Comparison of ENCODE assay signal across 23 cellular contexts in the genomic region with DNA sequence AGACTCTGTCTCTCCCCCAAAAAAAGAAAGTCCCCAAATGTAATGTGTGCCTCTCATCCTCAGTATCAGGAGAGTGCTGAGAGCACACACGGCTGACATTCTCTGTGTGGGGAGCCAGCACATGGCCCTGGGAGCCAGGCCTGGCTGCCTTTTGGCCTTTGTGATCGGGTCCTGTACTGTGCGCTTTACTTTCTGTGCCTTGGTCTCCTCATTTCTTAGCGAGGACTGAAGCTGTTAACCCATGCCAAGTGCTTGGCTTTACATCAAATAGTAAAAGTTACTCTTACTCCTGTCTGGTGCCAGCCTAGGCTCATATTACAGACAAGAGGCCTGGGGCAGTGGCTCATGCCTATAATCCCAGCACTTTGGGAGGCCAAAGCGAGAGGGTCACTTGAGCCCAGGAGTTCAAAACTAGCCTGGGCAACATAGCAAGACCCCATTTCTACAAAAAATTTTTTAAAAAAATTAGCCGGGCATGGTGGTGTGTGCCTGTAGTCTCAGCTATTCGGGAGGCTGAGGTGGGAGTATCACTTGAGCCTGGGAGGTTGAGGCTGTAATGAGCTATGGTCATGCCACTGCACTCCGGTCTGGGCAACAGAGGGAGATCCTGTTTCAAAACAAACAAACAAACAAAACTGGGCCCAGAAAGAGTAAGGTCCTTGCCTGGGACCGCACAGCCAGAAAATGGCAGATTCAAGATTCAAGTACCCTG. TPM values are rescaled to one million over a fixed set of nuclear protein-coding genes. Genes with fewer than 3 reads are reported as not detected.
DNase-seq lines count a peak whose midpoint lies in the region; ATAC-seq and TF ChIP-seq lines count a peak whose summit lies in the region.
"Had no signal": no experiment of that assay in that cellular context is flagged by ENCODE, and none has a peak within 500 bp of the region (broad histone marks: within the 10 kb centered on the region; RNA-seq: fewer than 3 reads in every experiment).

No MANE protein-coding gene starts in this region.

- H2AFZ ChIP-seq in GM23338: 0 out of 2 replicates have a peak overlapping the region, but pooled peaks have one; percentile 63

- no peaks in the 10 kb centered on the region for H3K36me3 Mint-ChIP-seq in GM23338 (ENCODE audit: low read depth)
- H3K36me3 Mint-ChIP-seq: natural killer cell treated with Interleukin-12 subunit alpha and Interleukin-12 subunit beta and Interleukin-15 and Interleukin-18, amount 100 ng/mL, for 72 hours; stimulated activated memory B cell treated with anti-CD40 and anti-IgM and Interleukin-4, amounts not matched to agents 10 μg/mL and 1 μg/mL and 100 μg/mL, for 72 hours had no signal

- TF ChIP-seq CTCF in GM23338 (conservative IDR thresholded peaks at IDR 0.05; ENCODE audit: low read depth in 2 of 2) (no peak), ascending aorta (IDR thresholded peaks at IDR 0.05) (no peak), right lobe of liver (IDR thresholded peaks at IDR 0.05) (no peak), BE2C (IDR thresholded peaks at IDR 0.05; ENCODE audit: low read depth, low read length) (no peak), suprapubic skin (IDR thresholded peaks at IDR 0.05) (no peak)

- H3K79me2 ChIP-seq in GM23338 (replicated peaks; ENCODE audit: insufficient read depth): no peaks in the 10 kb centered on the region

- no peak for TF ChIP-seq EP300 in suprapubic skin (IDR thresholded peaks at IDR 0.05)

- intact Hi-C loops in ascending aorta (cut with DNase I) (loop anchor here (10.0 kb wide), 1 partner anchor 168 kb away; no protein-coding TSS in a partner anchor), right lobe of liver (cut with DNase I) (no loop called here)

- DNase-seq in GM23338 (ENCODE audit: low spot score): no peak
- no peak for DNase-seq in ascending aorta (ENCODE audit: low spot score in 2 of 2)
- no peak for DNase-seq in right lobe of liver
- no peak for DNase-seq in BE2C
- no peak for DNase-seq in NCI-H2107 (lab: John Stamatoyannopoulos, UW)
- no peak for DNase-seq in suprapubic skin (ENCODE audit: low spot score in 2 of 2)
- no peak for DNase-seq in mucosa of gallbladder (ENCODE audit: low spot score)
- DNase-seq: activated CD4-positive, alpha-beta memory T cell treated with anti-CD3 and anti-CD28 coated beads, Interleukin-2, amount 10 ng/mL, durations not matched to agents 7 days and 5 days; activated CD4-positive, CD25-positive, alpha-beta regulatory T cell; activated naive CD4-positive, alpha-beta T cell; amygdala; effector memory CD4-positive, alpha-beta T cell; NCI-H1436 treated with DMSO at 0.1 percent for 48 hours; NCI-H2227 treated with DMSO at 0.1 percent for 48 hours; NCI-H774; T-helper 9 cell had no signal

- no peak overlapping the region for H3K9ac ChIP-seq in skeletal muscle tissue (ENCODE audit: low read depth in 1 of 3, low read length in 3 of 3)

- ATAC-seq in GM23338 (no peak), right lobe of liver (no peak)
- ATAC-seq: natural killer cell treated with Interleukin-12 subunit alpha and Interleukin-12 subunit beta and Interleukin-15 and Interleukin-18, amount 100 ng/mL, for 72 hours; stimulated activated memory B cell treated with anti-CD40 and anti-IgM and Interleukin-4, amounts not matched to agents 10 μg/mL and 1 μg/mL and 100 μg/mL, for 72 hours had no signal

- TF ChIP-seq POLR2A in right lobe of liver (IDR thresholded peaks at IDR 0.05) (no peak), suprapubic skin (IDR thresholded peaks at IDR 0.05) (no peak)

- H3K27ac ChIP-seq in GM23338 (ENCODE audit: low read depth) (no peak overlapping the region), ascending aorta (peak overlapping the region; percentile 79 to 86), right lobe of liver (peak overlapping the region in 2 of 3 donors; percentile 8 to 22), skeletal muscle tissue (ENCODE audit: low read depth, low read length) (peak overlapping the region; percentile 25), suprapubic skin (no peak overlapping the region)
- H3K27ac ChIP-seq: prostate gland had no signal

- H3K4me1 ChIP-seq in GM23338 (ENCODE audit: insufficient read depth) (no peaks in the 10 kb centered on the region), ascending aorta (peaks cover 19 to 40% of the 10 kb centered on the region in 2 donors), right lobe of liver (peaks cover 0 to 13% (median 6%) of the 10 kb centered on the region in 4 donors), skeletal muscle tissue (ENCODE audit: control insufficient read depth in 3 of 3, insufficient read depth in 3 of 3, low read length in 3 of 3) (peaks cover 14 to 39% (median 22%) of the 10 kb centered on the region in 3 donors), BE2C (peaks cover 13% of the 10 kb centered on the region), suprapubic skin (peaks cover 51% of the 10 kb centered on the region)
- H3K4me1 ChIP-seq: HAP-1, prostate gland had no signal

- no peaks in the 10 kb centered on the region for H3F3A ChIP-seq in GM23338 (replicated peaks; ENCODE audit: low read depth)

- H3K9me3 ChIP-seq in ascending aorta: no peaks in the 10 kb centered on the region
- no peaks in the 10 kb centered on the region for H3K9me3 ChIP-seq in right lobe of liver
- H3K9me3 ChIP-seq in skeletal muscle tissue (ENCODE audit: control insufficient read depth in 3 of 3, low read length in 3 of 3): no peaks in the 10 kb centered on the region
- H3K9me3 ChIP-seq in BE2C: no peaks in the 10 kb centered on the region
- no peaks in the 10 kb centered on the region for H3K9me3 ChIP-seq in suprapubic skin
- H3K9me3 ChIP-seq: HAP-1, heart left ventricle, prostate gland had no signal

- peaks cover 4% of the 10 kb centered on the region for H3K4me1 Mint-ChIP-seq in GM23338
- H3K4me1 Mint-ChIP-seq: activated CD4-positive, alpha-beta memory T cell treated with anti-CD3 and anti-CD28 coated beads, Interleukin-2, amount 10 ng/mL, durations not matched to agents 7 days and 5 days; central memory CD8-positive, alpha-beta T cell; stimulated activated memory B cell treated with anti-CD40 and anti-IgM and Interleukin-4, amounts not matched to agents 10 μg/mL and 1 μg/mL and 100 μg/mL, for 72 hours had no signal

- no peaks in the 10 kb centered on the region for H3K9me2 ChIP-seq in GM23338 (ENCODE audit: insufficient read depth)

- H3K4me3 ChIP-seq in GM23338: no peak overlapping the region
- no peak overlapping the region for H3K4me3 ChIP-seq in ascending aorta
- H3K4me3 ChIP-seq in right lobe of liver: no peak overlapping the region
- H3K4me3 ChIP-seq in skeletal muscle tissue (ENCODE audit: low read length in 3 of 3): no peak overlapping the region
- H3K4me3 ChIP-seq in BE2C (ENCODE audit: low read depth, low read length): no peak overlapping the region
- no peak overlapping the region for H3K4me3 ChIP-seq in suprapubic skin
- H3K4me3 ChIP-seq: HAP-1, heart left ventricle, prostate gland had no signal

- 68% methylated on average over 4 of the region's 9 CpGs for WGBS in right lobe of liver (ENCODE audit: insufficient coverage, low coverage, low lambda C conversion rate, missing lambda C conversion rate)
- 77% methylated on average over 9 of the region's 9 CpGs for WGBS in suprapubic skin

- H3K27me3 ChIP-seq in GM23338 (ENCODE audit: insufficient read depth) (no peaks in the 10 kb centered on the region), ascending aorta (no peaks in the 10 kb centered on the region), right lobe of liver (no peaks in the 10 kb centered on the region), skeletal muscle tissue (ENCODE audit: control insufficient read depth in 3 of 3, insufficient read depth in 3 of 3, low read length in 3 of 3) (no peaks in the 10 kb centered on the region), BE2C (no peaks in the 10 kb centered on the region), suprapubic skin (no peaks in the 10 kb centered on the region)
- H3K27me3 ChIP-seq: heart left ventricle had no signal

- H3K36me3 ChIP-seq in GM23338 (ENCODE audit: insufficient read depth) (no peaks in the 10 kb centered on the region), ascending aorta (no peaks in the 10 kb centered on the region), right lobe of liver (no peaks in the 10 kb centered on the region), skeletal muscle tissue (ENCODE audit: control insufficient read depth in 3 of 3, insufficient read depth in 3 of 3, low read length in 3 of 3) (no peaks in the 10 kb centered on the region), BE2C (no peaks in the 10 kb centered on the region), suprapubic skin (no peaks in the 10 kb centered on the region)
- H3K36me3 ChIP-seq: HAP-1, heart left ventricle, prostate gland had no signal

- H3K9me3 Mint-ChIP-seq in GM23338: no peaks in the 10 kb centered on the region; the same call in 2 of the 3 replicates
- H3K9me3 Mint-ChIP-seq: activated CD4-positive, alpha-beta memory T cell treated with anti-CD3 and anti-CD28 coated beads, Interleukin-2, amount 10 ng/mL, durations not matched to agents 7 days and 5 days; central memory CD8-positive, alpha-beta T cell; natural killer cell treated with Interleukin-12 subunit alpha and Interleukin-12 subunit beta and Interleukin-15 and Interleukin-18, amount 100 ng/mL, for 72 hours; stimulated activated memory B cell treated with anti-CD40 and anti-IgM and Interleukin-4, amounts not matched to agents 10 μg/mL and 1 μg/mL and 100 μg/mL, for 72 hours had no signal

- no peak overlapping the region for H3K4me2 ChIP-seq in GM23338

- H4K20me1 ChIP-seq in GM23338 (replicated peaks; ENCODE audit: insufficient read depth): no peaks in the 10 kb centered on the region

- H3K27ac Mint-ChIP-seq in GM23338: no peak overlapping the region
- H3K27ac Mint-ChIP-seq: activated CD4-positive, alpha-beta memory T cell treated with anti-CD3 and anti-CD28 coated beads, Interleukin-2, amount 10 ng/mL, durations not matched to agents 7 days and 5 days; natural killer cell treated with Interleukin-12 subunit alpha and Interleukin-12 subunit beta and Interleukin-15 and Interleukin-18, amount 100 ng/mL, for 72 hours; stimulated activated memory B cell treated with anti-CD40 and anti-IgM and Interleukin-4, amounts not matched to agents 10 μg/mL and 1 μg/mL and 100 μg/mL, for 72 hours had no signal

- H3K4me3 Mint-ChIP-seq in GM23338: no peak overlapping the region
- H3K4me3 Mint-ChIP-seq: activated CD4-positive, alpha-beta memory T cell treated with anti-CD3 and anti-CD28 coated beads, Interleukin-2, amount 10 ng/mL, durations not matched to agents 7 days and 5 days; central memory CD8-positive, alpha-beta T cell; natural killer cell treated with Interleukin-12 subunit alpha and Interleukin-12 subunit beta and Interleukin-15 and Interleukin-18, amount 100 ng/mL, for 72 hours; stimulated activated memory B cell treated with anti-CD40 and anti-IgM and Interleukin-4, amounts not matched to agents 10 μg/mL and 1 μg/mL and 100 μg/mL, for 72 hours had no signal

- peaks cover 8% of the 10 kb centered on the region for H3K27me3 Mint-ChIP-seq in GM23338 (ENCODE audit: insufficient read depth, low read depth, poor library complexity)

RNA-seq across cellular contexts. Expression of a gene that starts 50.3 kb away (rescaled TPM):
- total RNA-seq in GM23338 (2014; rRNA removed; shearing (Covaris generic)): 2.9 and 4.2 TPM in 2 replicates
- polyA plus RNA-seq in GM23338 (2016; fragmentation: Nextera tagmentation; extraction: Ambion mirVana): 7.9 and 8.4 TPM in 2 replicates
- 64.4 TPM for total RNA-seq in ascending aorta
- total RNA-seq in right lobe of liver: 1 to 10 TPM in 4 of 6 experiments, under 1 TPM in 2; 0.73 to 1.9 (median 1.1) TPM
- 0.52 TPM for total RNA-seq in skeletal muscle tissue
- polyA plus RNA-seq in BE2C (2012; ENCODE audit: insufficient read depth, insufficient read length, low read depth): 9.1 TPM
- total RNA-seq in suprapubic skin: 1 to 10 TPM in 3 of 4 donors, under 1 TPM in 1; 0.56 to 4.1 (median 1.4) TPM
- total RNA-seq in mucosa of gallbladder: 3.2 TPM

Comparison
In these comparisons a context has a peak if more than half of its experiments do, and no peak if none do; other contexts are left out.
1. H3K27ac ChIP-seq: peak in ascending aorta (2 of 2), right lobe of liver (2 of 3) and skeletal muscle tissue (single experiment); none in GM23338 (single experiment) and suprapubic skin (single experiment).
2. RNA of a gene that starts 50.3 kb away (total RNA-seq): 64.4 TPM in ascending aorta (single experiment); 2.9 to 4.2 TPM in GM23338, 3.2 TPM in mucosa of gallbladder (single experiment), 0.56 to 4.1 TPM in suprapubic skin, 0.73 to 1.9 TPM in right lobe of liver and 0.52 TPM in skeletal muscle tissue (single experiment); every median in the first group is over 10 times any median in the second.